In the genomic region with DNA sequence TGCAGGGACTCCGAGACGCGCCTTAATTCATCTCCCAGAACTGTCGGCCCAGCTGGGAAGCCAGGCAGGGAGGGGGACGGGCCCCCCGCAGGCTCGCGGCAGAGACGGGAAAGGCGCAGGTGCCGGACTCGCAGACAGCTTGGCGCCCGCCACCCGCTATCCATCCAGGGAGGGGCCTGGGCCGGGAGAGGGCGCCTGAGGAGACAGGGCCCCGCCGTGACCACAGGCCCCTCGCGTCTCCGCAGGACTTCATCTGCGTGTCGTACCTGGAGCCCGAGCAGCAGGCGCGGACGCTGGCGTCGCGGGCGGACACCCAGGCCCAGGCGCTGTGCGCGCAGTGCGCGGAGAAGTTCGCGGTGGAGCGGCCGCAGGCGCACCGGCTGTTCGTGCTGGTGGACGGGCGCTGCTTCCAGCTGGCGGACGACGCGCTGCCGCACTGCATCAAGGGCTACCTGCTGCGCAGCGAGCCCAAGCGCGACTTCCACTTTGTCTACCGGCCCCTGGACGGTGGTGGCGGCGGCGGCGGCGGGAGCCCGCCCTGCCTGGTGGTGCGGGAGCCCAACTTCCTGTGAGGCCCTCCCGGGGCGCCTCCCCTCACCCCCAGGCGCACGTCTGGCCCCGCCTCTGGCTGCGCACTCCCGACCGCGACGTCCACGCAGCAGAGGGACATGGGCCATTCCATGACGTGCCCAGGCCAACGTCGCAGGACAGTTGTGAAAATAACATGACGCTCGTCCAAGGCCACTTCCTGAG, we compare ENCODE assay signal across 9 cellular contexts.
DNase-seq lines count a peak whose midpoint lies in the region; ATAC-seq, FAIRE-seq and TF ChIP-seq lines count a peak whose summit lies in the region.
"Had no signal": no experiment of that assay in that cellular context is flagged by ENCODE, and none has a peak within 500 bp of the region (broad histone marks: within the 10 kb centered on the region; RNA-seq: fewer than 3 reads in every experiment).

No MANE protein-coding gene starts in this region.

- no peaks in the 10 kb centered on the region for H3K27me3 ChIP-seq in endothelial cell of umbilical vein (ENCODE audit: control insufficient read depth in 2 of 2, insufficient read depth in 2 of 2, low read length in 2 of 2)

- peaks cover 0 to 2% of the 10 kb centered on the region in 2 experiments for H3K36me3 ChIP-seq in endothelial cell of umbilical vein (ENCODE audit: control insufficient read depth in 2 of 2, extremely low read depth in 1 of 2, insufficient read depth in 2 of 2, low read length in 2 of 2)

- no TSS peak for BruUV-seq in endothelial cell of umbilical vein (replicated peaks; lab: Mats Ljungman, UMichigan)

- no peaks in the 10 kb centered on the region for H4K20me1 ChIP-seq in endothelial cell of umbilical vein (replicated peaks; ENCODE audit: control insufficient read depth, extremely low read depth, insufficient read depth, low read length)

- H3K9me3 Mint-ChIP-seq in nephron progenitor cell: no peaks in the 10 kb centered on the region

- no peak for FAIRE-seq in endothelial cell of umbilical vein (lab: Jason Lieb, UNC)

- TF ChIP-seq CTCF in endothelial cell of umbilical vein (IDR thresholded peaks at IDR 0.05; ENCODE audit: extremely low read depth in 1 of 2, insufficient read depth in 1 of 2, low read depth in 1 of 2, low read length in 2 of 2) (no peak), nephron progenitor cell (IDR thresholded peaks at IDR 0.05) (no peak)

- ATAC-seq in HG03139 (IDR thresholded peaks at IDR 0.05; ENCODE audit: unreplicated experiment): no peak
- ATAC-seq in GM21529 (IDR thresholded peaks at IDR 0.05; ENCODE audit: unreplicated experiment): no peak

- POLR2A ChIA-PET in endothelial cell of umbilical vein (lab: Charles Lee): interaction anchor here (1.5 kb wide), 1 partner anchor 61 kb away, joined by 5 read pairs; a partner anchor contains a TSS

- H3K27ac Mint-ChIP-seq in nephron progenitor cell: no peak overlapping the region

- intact Hi-C loops in endothelial cell of umbilical vein (cut with micrococcal nuclease): loop anchor here (1.0 to 10.0 kb wide), 3 partner anchors 95 to 566 kb away; a partner anchor contains a TSS

- dilution Hi-C loops in endothelial cell of umbilical vein (cut with MboI; ENCODE audit: extremely low pct_ligation_motif_present, low sequenced_read_pairs): loop anchor here (25.0 kb wide), 1 partner anchor 326 kb away; no protein-coding TSS in a partner anchor

- H3K4me1 Mint-ChIP-seq in nephron progenitor cell: no peaks in the 10 kb centered on the region

- DNase-seq in D341Med (ENCODE audit: low spot score) (peak; percentile 51), NCI-H2227 (lab: John Stamatoyannopoulos, UW; ENCODE audit: unreplicated experiment) (peak; percentile 83), endothelial cell of umbilical vein (ENCODE audit: low read depth, low spot score) (peak; percentile 33), nephron progenitor cell (peak; percentile 58), mesenteric fat pad (ENCODE audit: low spot score) (no peak), foreskin melanocyte (no peak)

- H3K27me3 Mint-ChIP-seq in nephron progenitor cell (ENCODE audit: low read depth, poor library complexity): peaks cover 54% of the 10 kb centered on the region

- peak overlapping the region; percentile 65 for H3K4me3 Mint-ChIP-seq in nephron progenitor cell

- peak overlapping the region; percentile 46 for H2AFZ ChIP-seq in endothelial cell of umbilical vein (ENCODE audit: low read depth, low read length)

- no peak overlapping the region for H3K27ac ChIP-seq in endothelial cell of umbilical vein (ENCODE audit: insufficient read depth, low read depth, low read length)
- H3K27ac ChIP-seq: epithelial cell of prostate had no signal

- H3K9me3 ChIP-seq in endothelial cell of umbilical vein (replicated peaks; ENCODE audit: control insufficient read depth, insufficient read depth, low read length): no peaks in the 10 kb centered on the region

- no peaks in the 10 kb centered on the region for H3K36me3 Mint-ChIP-seq in nephron progenitor cell (ENCODE audit: low read depth)

- no peak overlapping the region for H3K9ac ChIP-seq in endothelial cell of umbilical vein (replicated peaks; ENCODE audit: extremely low read depth, insufficient read depth, low read length)

- H3K79me2 ChIP-seq in endothelial cell of umbilical vein (ENCODE audit: control insufficient read depth, insufficient read depth, low read length): no peaks in the 10 kb centered on the region

- TF ChIP-seq POLR2A in endothelial cell of umbilical vein (IDR thresholded peaks at IDR 0.05; ENCODE audit: low read depth, low read length): no peak

- peaks cover 2% of the 10 kb centered on the region for H3K4me1 ChIP-seq in endothelial cell of umbilical vein (ENCODE audit: control insufficient read depth, extremely low read depth, insufficient read depth, low read length)

- peak overlapping the region in 1 of 3 experiments; percentile 33 for H3K4me3 ChIP-seq in endothelial cell of umbilical vein (replicated peaks in 1 of 3; ENCODE audit: insufficient read depth in 1 of 3, low read depth in 1 of 3, low read length in 3 of 3)

- no peaks in the 10 kb centered on the region for H3K9me1 ChIP-seq in endothelial cell of umbilical vein (replicated peaks; ENCODE audit: control insufficient read depth, extremely low read depth, insufficient read depth, low read length)

- peak overlapping the region; percentile 44 for H3K4me2 ChIP-seq in endothelial cell of umbilical vein (ENCODE audit: insufficient read depth, low read length)

- CTCF ChIA-PET in endothelial cell of umbilical vein (lab: Charles Lee): interaction anchor here (0.8 to 7.3 kb wide), 12 partner anchors 18 to 581 kb away, joined by 3 to 118 read pairs (median 6); a partner anchor contains a TSS

TF ChIP-seq in endothelial cell of umbilical vein, 7 proteins besides CTCF, POLR2A, EP300 and RAD21:
- TF ChIP-seq MYC (IDR thresholded peaks at IDR 0.05; ENCODE audit: low read depth, low read length) (no peak), GATA2 (IDR thresholded peaks at IDR 0.05; ENCODE audit: insufficient read depth, insufficient read length, low read depth, low read length) (no peak), EZH2 (IDR thresholded peaks at IDR 0.05; ENCODE audit: borderline replicate concordance, low read depth, low read length, severe bottlenecking) (no peak), JUN (IDR thresholded peaks at IDR 0.05; ENCODE audit: borderline replicate concordance, insufficient read depth, insufficient read length, low read depth) (no peak), POLR2AphosphoS5 (IDR thresholded peaks at IDR 0.05; ENCODE audit: insufficient read depth, low read depth, low read length) (no peak), FOS (IDR thresholded peaks at IDR 0.05; ENCODE audit: borderline replicate concordance, insufficient read depth, low read length) (no peak)
- TF ChIP-seq, protein P1, sequence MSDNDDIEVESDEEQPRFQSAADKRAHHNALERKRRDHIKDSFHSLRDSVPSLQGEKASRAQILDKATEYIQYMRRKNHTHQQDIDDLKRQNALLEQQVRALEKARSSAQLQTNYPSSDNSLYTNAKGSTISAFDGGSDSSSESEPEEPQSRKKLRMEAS (IDR thresholded peaks at IDR 0.05; ENCODE audit: insufficient read depth, insufficient read length): no peak
TF ChIP-seq in endothelial cell of umbilical vein: peak in this region for 0.

Comparison
In these comparisons a context has a peak if more than half of its experiments do, and no peak if none do; other contexts are left out.
1. DNase-seq: peak in D341Med (single experiment), NCI-H2227 (single experiment), endothelial cell of umbilical vein (single experiment) and nephron progenitor cell (single experiment); none in mesenteric fat pad (single experiment) and foreskin melanocyte (single experiment).